8 cellular contexts compared by ENCODE assay signal in genomic region chr12:51171884-51172514, GRCh38. TPM values are rescaled to one million over a fixed set of nuclear protein-coding genes. Genes with fewer than 3 reads are reported as not detected.
DNase-seq lines count a peak whose midpoint lies in the region; ATAC-seq, FAIRE-seq and TF ChIP-seq lines count a peak whose summit lies in the region.

No MANE protein-coding gene starts in this region.

- H3K9ac ChIP-seq in iPS-20b (ENCODE audit: low read depth, low read length): peak overlapping the region; percentile 81

- DNase-seq in A673 (ENCODE audit: low spot score): peak; percentile 11
- DNase-seq in KBM-7: peak; percentile 47
- DNase-seq in ascending aorta (ENCODE audit: low spot score in 2 of 2): no peak
- DNase-seq in substantia nigra (lab: John Stamatoyannopoulos, UW): peak in 4 of 49 donors; percentile 5 to 44 (median 19)
- no peak for DNase-seq in osteocyte (ENCODE audit: extremely low spot score, unreplicated experiment)
- DNase-seq in GM19239 (ENCODE audit: insufficient read length, low spot score): no peak

- in situ Hi-C loops in KBM-7 (cut with MboI; ENCODE audit: low pct_unique_long_range_greater_than_20kb, low sequenced_read_pairs): no loop called here

- no peak for FAIRE-seq in GM19239 (lab: Jason Lieb, UNC)

- H3K27me3 Mint-ChIP-seq in osteocyte (ENCODE audit: unreplicated experiment): no peaks in the 10 kb centered on the region

- H3K4me1 ChIP-seq in A673 (ENCODE audit: insufficient read depth, low read length, poor library complexity, severe bottlenecking) (no peaks in the 10 kb centered on the region), ascending aorta (peaks cover 6% of the 10 kb centered on the region in 2 donors), iPS-20b (ENCODE audit: insufficient read depth, low read length) (no peaks in the 10 kb centered on the region)

- TF ChIP-seq CTCF in A673 (conservative IDR thresholded peaks at IDR 0.05; ENCODE audit: low read depth, low read length) (no peak), ascending aorta (IDR thresholded peaks at IDR 0.05) (no peak), osteocyte (IDR thresholded peaks at IDR 0.05) (no peak)

- H3K4me1 Mint-ChIP-seq in osteocyte (ENCODE audit: unreplicated experiment): peaks cover 8% of the 10 kb centered on the region

- intact Hi-C loops in A673 (cut with micrococcal nuclease; ENCODE audit: unreplicated experiment) (no loop called here), ascending aorta (cut with DNase I) (loop anchor here (1.0 to 2.0 kb wide), 5 partner anchors 47 to 145 kb away; partner anchors contain the start of genes CSRNP2, LETMD1, POU6F1 and SLC11A2)

- H3K27ac ChIP-seq in A673 (ENCODE audit: low read depth, low read length, poor library complexity, severe bottlenecking) (peak overlapping the region; percentile 97), ascending aorta (peak overlapping the region; percentile 91 to 100), iPS-20b (ENCODE audit: low read length) (peak overlapping the region; percentile 0), substantia nigra (ENCODE audit: low read depth, low read length, poor library complexity, severe bottlenecking) (peak overlapping the region; percentile 97)

- POLR2A ChIA-PET in A673 (lab: Charles Lee; ENCODE audit: low non-redundant PET): no interaction called here

- no peak overlapping the region for H3K4me3 Mint-ChIP-seq in osteocyte (ENCODE audit: unreplicated experiment)

- no TSS peak for BruUV-seq in A673 (replicated peaks; lab: Mats Ljungman, UMichigan)

- no peaks in the 10 kb centered on the region for H3K36me3 Mint-ChIP-seq in osteocyte (ENCODE audit: unreplicated experiment)

- CTCF ChIA-PET in A673 (lab: Charles Lee): interaction anchor here (0.6 kb wide), 1 partner anchor 46 kb away, joined by 3 read pairs; no protein-coding TSS in a partner anchor

- no peaks in the 10 kb centered on the region for H3K9me3 Mint-ChIP-seq in osteocyte (ENCODE audit: unreplicated experiment)

- H3K9me3 ChIP-seq in A673 (ENCODE audit: low read depth, low read length, poor library complexity, severe bottlenecking) (no peaks in the 10 kb centered on the region), ascending aorta (no peaks in the 10 kb centered on the region), iPS-20b (ENCODE audit: insufficient read depth, low read depth, low read length) (no peaks in the 10 kb centered on the region)

- H3K36me3 ChIP-seq in A673 (ENCODE audit: insufficient read depth, low read length, poor library complexity, severe bottlenecking) (no peaks in the 10 kb centered on the region), ascending aorta (no peaks in the 10 kb centered on the region), iPS-20b (ENCODE audit: insufficient read depth, low read depth, low read length) (no peaks in the 10 kb centered on the region)

- ATAC-seq in GM18519 (IDR thresholded peaks at IDR 0.05; ENCODE audit: low FRiP score, unreplicated experiment): peak; percentile 9

- no peak overlapping the region for H3K27ac Mint-ChIP-seq in osteocyte (ENCODE audit: unreplicated experiment)

- H3K4me3 ChIP-seq in A673 (ENCODE audit: low read depth, low read length, poor library complexity, severe bottlenecking) (peak overlapping the region; percentile 78), ascending aorta (peak overlapping the region; percentile 85 to 94), iPS-20b (ENCODE audit: low read length) (peak overlapping the region; percentile 81)

- H3K27me3 ChIP-seq in A673 (replicated peaks; ENCODE audit: insufficient read depth, low read depth, low read length, poor library complexity) (no peaks in the 10 kb centered on the region), ascending aorta (no peaks in the 10 kb centered on the region), iPS-20b (ENCODE audit: insufficient read depth, low read length) (no peaks in the 10 kb centered on the region)

RNA-seq across cellular contexts. Expression of gene TFCP2, which starts 0.9 kb away (rescaled TPM):
- total RNA-seq in A673 (2021): 46.1 and 49.2 TPM in 2 replicates
- 3.0 TPM for total RNA-seq in ascending aorta
- 20.6 and 21.1 TPM in 2 replicates for total RNA-seq in osteocyte

RNA-seq across cellular contexts. Expression of gene POU6F1, which starts 45.9 kb away (rescaled TPM):
- total RNA-seq in A673 (2021) (13.5 and 13.6 TPM in 2 replicates), ascending aorta (24.7 TPM), osteocyte (19.2 and 20.6 TPM in 2 replicates)

Comparison
In these comparisons a context has a peak if more than half of its experiments do, and no peak if none do; other contexts are left out.
1. DNase-seq: peak in A673 (single experiment) and KBM-7 (single experiment); none in ascending aorta (0 of 2), osteocyte (single experiment) and GM19239 (single experiment).
2. H3K27ac ChIP-seq: peak in every context shown above with its lines; median percentile 97 in A673; 97 in substantia nigra; 96 in ascending aorta; 0 in iPS-20b.
3. Peak in every context shown above with its lines, with median percentiles within 50 percentile points of each other: H3K4me3 ChIP-seq.